ENCODE assay signal across 1 cellular context in genomic region chr12:124824195-124824594, GRCh38.
A peak's percentile ranks its signal among the peaks of the same experiment; 100 is the strongest.
TF ChIP-seq lines count a peak whose summit lies in the region.

No MANE protein-coding gene starts in this region.

TF ChIP-seq in HepG2, 621 proteins besides CTCF, POLR2A, EP300 and RAD21:
- no peak for TF ChIP-seq TCF7L2 (IDR thresholded peaks at IDR 0.05; ENCODE audit: low read depth, low read length)
- TF ChIP-seq CEBPB (IDR thresholded peaks at IDR 0.05; ENCODE audit: borderline replicate concordance, low read depth, low read length): peak; percentile 94
- no peak for TF ChIP-seq GABPA (IDR thresholded peaks at IDR 0.05; ENCODE audit: low read depth, low read length)
- no peak for TF ChIP-seq GABPA (CRISPR knock-in tag; IDR thresholded peaks at IDR 0.05; ENCODE audit: low read depth)
- no peak for TF ChIP-seq REXO4 (CRISPR knock-in tag; IDR thresholded peaks at IDR 0.05; ENCODE audit: borderline replicate concordance)
- TF ChIP-seq CEBPG (CRISPR knock-in tag; IDR thresholded peaks at IDR 0.05): peak; percentile 87
- no peak for TF ChIP-seq ZNF33B (CRISPR knock-in tag; IDR thresholded peaks at IDR 0.05)
